ENCODE assay signal across 8 cellular contexts in genomic region chr2:101698419-101699190, GRCh38. TPM values are rescaled to one million over a fixed set of nuclear protein-coding genes. Genes with fewer than 3 reads are reported as not detected.
DNase-seq lines count a peak whose midpoint lies in the region; ATAC-seq and TF ChIP-seq lines count a peak whose summit lies in the region.

No MANE protein-coding gene starts in this region.

- intact Hi-C loops in dorsolateral prefrontal cortex (cut with DNase I): loop anchor here (1.0 to 10.0 kb wide), 9 partner anchors 44 to 354 kb away; no protein-coding TSS in a partner anchor

- H3K27me3 Mint-ChIP-seq in activated T-cell treated with anti-CD3 and anti-CD28 coated beads, Interleukin-2, amount 50 U/mL, for 72 hours (ENCODE audit: low read depth): peaks cover 5% of the 10 kb centered on the region
- peaks cover 9% of the 10 kb centered on the region for H3K27me3 Mint-ChIP-seq in nephron progenitor cell (ENCODE audit: low read depth, poor library complexity)

- ATAC-seq in activated T-cell treated with anti-CD3 and anti-CD28 coated beads, Interleukin-2, amount 50 U/mL, for 72 hours (replicated peaks in 1 of 2): no peak
- ATAC-seq in HG02973 (IDR thresholded peaks at IDR 0.05; ENCODE audit: unreplicated experiment) (no peak), HG03520 (IDR thresholded peaks at IDR 0.05; ENCODE audit: unreplicated experiment) (no peak)

- H3K27ac Mint-ChIP-seq in activated T-cell treated with anti-CD3 and anti-CD28 coated beads, Interleukin-2, amount 50 U/mL, for 72 hours: no peak overlapping the region
- no peak overlapping the region for H3K27ac Mint-ChIP-seq in nephron progenitor cell

- TF ChIP-seq CTCF in dorsolateral prefrontal cortex (IDR thresholded peaks at IDR 0.05 in 54 of 56, conservative IDR thresholded peaks at IDR 0.05 in 2 of 56; ENCODE audit: low read depth in 1 of 56, partially characterized antibody in 56 of 56) (peak in 1 of 56 donors; percentile 8), nephron progenitor cell (IDR thresholded peaks at IDR 0.05) (no peak)

- DNase-seq in activated T-cell treated with anti-CD3 and anti-CD28 coated beads, Interleukin-2, amount 50 U/mL, for 72 hours: peak; percentile 13 to 35
- DNase-seq in activated T-cell treated with anti-CD3 and anti-CD28 coated beads, Interleukin-2, amount 50 U/mL, for 1 hour: no peak
- DNase-seq in NCI-H526 (lab: John Stamatoyannopoulos, UW) (peak; percentile 50 to 52), dorsolateral prefrontal cortex (peak in 1 of 10 donors; percentile 18), nephron progenitor cell (peak; percentile 17), activated gamma-delta T cell (lab: John Stamatoyannopoulos, UW) (no peak)

- H3K36me3 Mint-ChIP-seq in activated T-cell treated with anti-CD3 and anti-CD28 coated beads, Interleukin-2, amount 50 U/mL, for 72 hours (ENCODE audit: insufficient read depth in 2 of 2): peaks cover 10 to 12% of the 10 kb centered on the region in 2 donors
- peaks cover 31% of the 10 kb centered on the region for H3K36me3 Mint-ChIP-seq in nephron progenitor cell (ENCODE audit: low read depth)

- H3K4me3 ChIP-seq in dorsolateral prefrontal cortex: peak overlapping the region; percentile 56 to 92 (median 78)

- H3K9me3 Mint-ChIP-seq in activated T-cell treated with anti-CD3 and anti-CD28 coated beads, Interleukin-2, amount 50 U/mL, for 72 hours: peaks cover 0 to 7% of the 10 kb centered on the region in 2 donors
- H3K9me3 Mint-ChIP-seq in nephron progenitor cell: peaks cover 21% of the 10 kb centered on the region

- no peaks in the 10 kb centered on the region for H3K27me3 ChIP-seq in dorsolateral prefrontal cortex

- peaks cover 11% of the 10 kb centered on the region for H3K4me1 Mint-ChIP-seq in activated T-cell treated with anti-CD3 and anti-CD28 coated beads, Interleukin-2, amount 50 U/mL, for 72 hours (ENCODE audit: low read depth)
- H3K4me1 Mint-ChIP-seq in nephron progenitor cell: peaks cover 16% of the 10 kb centered on the region

- H3K4me3 Mint-ChIP-seq in activated T-cell treated with anti-CD3 and anti-CD28 coated beads, Interleukin-2, amount 50 U/mL, for 72 hours: no peak overlapping the region
- H3K4me3 Mint-ChIP-seq in nephron progenitor cell: no peak overlapping the region

- H3K27ac ChIP-seq in dorsolateral prefrontal cortex: peak overlapping the region; percentile 27 to 98 (median 86)

RNA-seq across cellular contexts. Expression of gene MAP4K4, which starts 1.1 kb away (rescaled TPM):
- total RNA-seq in activated T-cell treated with anti-CD3 and anti-CD28 coated beads, Interleukin-2, amount 50 U/mL, for 72 hours: 10 to 100 TPM; 72.1 to 85.1 TPM
- total RNA-seq in dorsolateral prefrontal cortex: 100 to 1,000 TPM; 137 to 701 (median 262) TPM

Comparison
In these comparisons a context has a peak if more than half of its experiments do, and no peak if none do; other contexts are left out.
1. DNase-seq: peak in activated T-cell treated with anti-CD3 and anti-CD28 coated beads, Interleukin-2, amount 50 U/mL, for 72 hours (2 of 2), NCI-H526 (2 of 2) and nephron progenitor cell (single experiment); none in activated T-cell treated with anti-CD3 and anti-CD28 coated beads, Interleukin-2, amount 50 U/mL, for 1 hour (single experiment) and activated gamma-delta T cell (single experiment).